ENCODE assay signal across 15 cellular contexts in genomic region chr20:15951711-15952110, GRCh38.
"Had no signal": no experiment of that assay in that cellular context is flagged by ENCODE, and none has a peak within 500 bp of the region (broad histone marks: within the 10 kb centered on the region; RNA-seq: fewer than 3 reads in every experiment).

No MANE protein-coding gene starts in this region.

- H3K4me3 Mint-ChIP-seq: activated CD4-positive, alpha-beta memory T cell treated with anti-CD3 and anti-CD28 coated beads, Interleukin-2, amount 10 ng/mL, durations not matched to agents 7 days and 5 days; activated CD4-positive, alpha-beta T cell treated with anti-CD3 and anti-CD28 coated beads for 36 hours; activated T-cell treated with anti-CD3 and anti-CD28 coated beads, Interleukin-2, amount 50 U/mL, for 4 hours; naive thymus-derived CD4-positive, alpha-beta T cell; stimulated activated naive CD8-positive, alpha-beta T cell treated with anti-CD3 and anti-CD28 coated beads, Interleukin-15, amount 100 ng/mL, for 72 hours had no signal

- H3K27me3 Mint-ChIP-seq: activated CD4-positive, alpha-beta memory T cell treated with anti-CD3 and anti-CD28 coated beads, Interleukin-2, amount 10 ng/mL, durations not matched to agents 7 days and 5 days; activated CD4-positive, alpha-beta T cell treated with anti-CD3 and anti-CD28 coated beads for 36 hours; naive thymus-derived CD4-positive, alpha-beta T cell; stimulated activated naive CD8-positive, alpha-beta T cell treated with anti-CD3 and anti-CD28 coated beads, Interleukin-15, amount 100 ng/mL, for 72 hours had no signal

- H3K4me3 ChIP-seq: cardiac muscle cell, esophagus muscularis mucosa, ovary, spleen, upper lobe of left lung had no signal

- H3K9me3 ChIP-seq: esophagus muscularis mucosa, ovary, upper lobe of left lung had no signal

- H3K36me3 Mint-ChIP-seq: naive thymus-derived CD4-positive, alpha-beta T cell had no signal

- H3K27me3 ChIP-seq: cardiac muscle cell, esophagus muscularis mucosa, ovary, spleen, upper lobe of left lung had no signal

- H3K9me3 Mint-ChIP-seq: activated CD4-positive, alpha-beta memory T cell treated with anti-CD3 and anti-CD28 coated beads, Interleukin-2, amount 10 ng/mL, durations not matched to agents 7 days and 5 days had no signal

- ATAC-seq: activated CD4-positive, alpha-beta T cell treated with anti-CD3 and anti-CD28 coated beads for 36 hours; activated T-cell treated with anti-CD3 and anti-CD28 coated beads, Interleukin-2, amount 50 U/mL, for 4 hours; naive thymus-derived CD4-positive, alpha-beta T cell; sciatic nerve; stimulated activated naive CD8-positive, alpha-beta T cell treated with anti-CD3 and anti-CD28 coated beads, Interleukin-15, amount 100 ng/mL, for 72 hours had no signal

- H3K4me1 ChIP-seq: esophagus muscularis mucosa, spleen, upper lobe of left lung had no signal

- H3K27ac ChIP-seq: cardiac muscle cell, esophagus muscularis mucosa, ovary, spleen, upper lobe of left lung, VCaP had no signal

- DNase-seq: activated CD4-positive, alpha-beta memory T cell treated with anti-CD3 and anti-CD28 coated beads, Interleukin-2, amount 10 ng/mL, durations not matched to agents 7 days and 5 days; activated CD4-positive, alpha-beta T cell treated with anti-CD3 and anti-CD28 coated beads for 36 hours; activated effector memory CD4-positive, alpha-beta T cell treated with Interleukin-2 at 50 U/mL for 16 hours; activated naive CD4-positive, alpha-beta T cell treated with anti-CD3 and anti-CD28 coated beads, Interleukin-2, amount 50 U/mL, for 16 hours; activated T-cell treated with anti-CD3 and anti-CD28 coated beads, Interleukin-2, amount 50 U/mL, for 4 hours; foreskin fibroblast; naive thymus-derived CD4-positive, alpha-beta T cell; ovary; spleen; stimulated activated naive CD8-positive, alpha-beta T cell treated with anti-CD3 and anti-CD28 coated beads, Interleukin-15, amount 100 ng/mL, for 72 hours; upper lobe of left lung had no signal

- H3K27ac Mint-ChIP-seq: activated CD4-positive, alpha-beta memory T cell treated with anti-CD3 and anti-CD28 coated beads, Interleukin-2, amount 10 ng/mL, durations not matched to agents 7 days and 5 days; activated CD4-positive, alpha-beta T cell treated with anti-CD3 and anti-CD28 coated beads for 36 hours; naive thymus-derived CD4-positive, alpha-beta T cell had no signal

- H3K4me1 Mint-ChIP-seq: activated CD4-positive, alpha-beta memory T cell treated with anti-CD3 and anti-CD28 coated beads, Interleukin-2, amount 10 ng/mL, durations not matched to agents 7 days and 5 days; activated CD4-positive, alpha-beta T cell treated with anti-CD3 and anti-CD28 coated beads for 36 hours; naive thymus-derived CD4-positive, alpha-beta T cell; stimulated activated naive CD8-positive, alpha-beta T cell treated with anti-CD3 and anti-CD28 coated beads, Interleukin-15, amount 100 ng/mL, for 72 hours had no signal

- H3K36me3 ChIP-seq: cardiac muscle cell, esophagus muscularis mucosa, ovary, spleen, upper lobe of left lung had no signal
